8 cellular contexts compared by ENCODE assay signal in the genomic region with DNA sequence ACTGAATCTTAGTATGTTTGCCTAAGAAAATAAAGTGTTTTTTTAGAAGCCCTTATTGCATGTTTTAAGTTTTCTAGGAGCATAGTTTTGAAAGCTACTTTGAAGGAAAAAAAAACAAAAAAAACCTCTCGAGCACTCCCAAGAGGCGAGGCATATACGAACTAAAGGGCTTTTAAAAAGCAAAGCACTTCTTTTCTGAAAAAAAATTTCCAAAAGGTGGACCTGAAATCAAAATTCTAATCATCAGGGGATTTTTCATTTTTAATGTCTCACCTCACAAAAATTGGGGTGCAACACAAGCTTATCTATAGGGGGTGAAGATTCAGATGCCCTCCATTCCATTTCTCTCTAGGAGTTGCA. TPM values are rescaled to one million over a fixed set of nuclear protein-coding genes. Genes with fewer than 3 reads are reported as not detected.
DNase-seq lines count a peak whose midpoint lies in the region; ATAC-seq, FAIRE-seq and TF ChIP-seq lines count a peak whose summit lies in the region.

No MANE protein-coding gene starts in this region.

- no peak overlapping the region for H3K23ac ChIP-seq in mesenchymal stem cell (ENCODE audit: low read length in 2 of 2)

- H3K27ac ChIP-seq in AG04450 (ENCODE audit: low read depth, low read length) (peak overlapping the region; percentile 85), body of pancreas (peak overlapping the region; percentile 91 to 96 (median 92)), mesenchymal stem cell (ENCODE audit: low read length, poor library complexity, severe bottlenecking) (peak overlapping the region; percentile 45)

- peak; percentile 2 for ATAC-seq in HG02973 (IDR thresholded peaks at IDR 0.05; ENCODE audit: unreplicated experiment)
- no peak for ATAC-seq in body of pancreas
- ATAC-seq in HG03442 (IDR thresholded peaks at IDR 0.05; ENCODE audit: unreplicated experiment), result no peak

- H3K18ac ChIP-seq in mesenchymal stem cell (ENCODE audit: low read depth in 1 of 2, low read length in 2 of 2), result peak overlapping the region in 1 of 2 experiments; percentile 99

- H2BK15ac ChIP-seq in mesenchymal stem cell (ENCODE audit: low read depth, poor library complexity, severe bottlenecking), result no peak overlapping the region

- no peak overlapping the region for H3K4ac ChIP-seq in mesenchymal stem cell (ENCODE audit: low read depth in 1 of 2, low read length in 2 of 2)

- FAIRE-seq in frontal cortex (lab: Jason Lieb, UNC), result no peak

- H3K4me1 ChIP-seq in body of pancreas (peaks cover 15% of the 10 kb centered on the region), mesenchymal stem cell (ENCODE audit: control insufficient read depth, insufficient read depth, low read depth, low read length) (no peaks in the 10 kb centered on the region)

- CTCF ChIA-PET in AG04450 (lab: Charles Lee), result interaction anchor here (0.7 to 1.1 kb wide), 5 partner anchors 8 to 500 kb away, joined by 3 to 10 read pairs (median 3); no protein-coding TSS in a partner anchor

- H3K36me3 ChIP-seq in body of pancreas (replicated peaks in 1 of 2; ENCODE audit: insufficient read depth in 1 of 2, low read depth in 2 of 2), result no peaks in the 10 kb centered on the region
- peaks cover 3 to 32% of the 10 kb centered on the region in 2 experiments for H3K36me3 ChIP-seq in mesenchymal stem cell (ENCODE audit: control insufficient read depth in 1 of 2, insufficient read depth in 2 of 2, low read depth in 1 of 2, low read length in 2 of 2)

- H2BK12ac ChIP-seq in mesenchymal stem cell (ENCODE audit: low read length in 2 of 2), result no peak overlapping the region

- H3K9me3 ChIP-seq in AG04450 (ENCODE audit: control insufficient read depth, insufficient read depth, low read length) (no peaks in the 10 kb centered on the region; the same call in 1 of the 2 replicates), body of pancreas (no peaks in the 10 kb centered on the region), mesenchymal stem cell (ENCODE audit: control insufficient read depth, low read length) (no peaks in the 10 kb centered on the region)

- intact Hi-C loops in body of pancreas (cut with DNase I), result no loop called here

- no peak for TF ChIP-seq POLR2A in body of pancreas (IDR thresholded peaks at IDR 0.05)

- peak overlapping the region; percentile 97 for H2AFZ ChIP-seq in mesenchymal stem cell (ENCODE audit: low read depth, low read length)

- H4K91ac ChIP-seq in mesenchymal stem cell (ENCODE audit: low read length), result no peak overlapping the region

- H3K9ac ChIP-seq in mesenchymal stem cell (ENCODE audit: low read length), result peak overlapping the region; percentile 95

- no peak overlapping the region for H2AK5ac ChIP-seq in mesenchymal stem cell (ENCODE audit: low read length, severe bottlenecking)

- no peaks in the 10 kb centered on the region for H3K27me3 ChIP-seq in AG04450 (ENCODE audit: control insufficient read depth, insufficient read depth, low read length)
- H3K27me3 ChIP-seq in body of pancreas, result no peaks in the 10 kb centered on the region
- no peaks in the 10 kb centered on the region for H3K27me3 ChIP-seq in mesenchymal stem cell (ENCODE audit: control insufficient read depth in 1 of 2, insufficient read depth in 1 of 2, low read length in 2 of 2)

- H3K79me1 ChIP-seq in mesenchymal stem cell (replicated peaks; ENCODE audit: low read length, poor library complexity, severe bottlenecking), result peaks cover 7% of the 10 kb centered on the region

- no peak overlapping the region for H3K14ac ChIP-seq in mesenchymal stem cell (ENCODE audit: low read length in 2 of 2)

- no peak overlapping the region for H4K8ac ChIP-seq in mesenchymal stem cell (ENCODE audit: low read length)

- H3K4me2 ChIP-seq in mesenchymal stem cell (ENCODE audit: low read length, poor library complexity, severe bottlenecking), result peak overlapping the region; percentile 65

- no peak for DNase-seq in AG04450 (ENCODE audit: low read depth, low spot score)
- no peak for DNase-seq in body of pancreas
- no peak for DNase-seq in mesenchymal stem cell
- DNase-seq in activated effector memory CD4-positive, alpha-beta T cell treated with anti-CD3 and anti-CD28 coated beads, Interleukin-2, amount 50 U/mL, for 16 hours, result no peak
- no peak for DNase-seq in NCI-H1436 treated with DMSO at 0.1 percent for 48 hours (lab: John Stamatoyannopoulos, UW)
- DNase-seq in frontal cortex (ENCODE audit: low spot score in 2 of 2), result no peak

- H2BK120ac ChIP-seq in mesenchymal stem cell (ENCODE audit: low read depth, low read length), result no peak overlapping the region

- WGBS in body of pancreas, 2 donors, result 7 to 9% methylated on average over 3 of the region's 3 CpGs
- 2% methylated on average over 3 of the region's 3 CpGs for WGBS in mesenchymal stem cell

- TF ChIP-seq CTCF in AG04450 (IDR thresholded peaks at IDR 0.05; ENCODE audit: low read depth, low read length) (no peak; the same call in 1 of the 2 replicates), body of pancreas (IDR thresholded peaks at IDR 0.05) (peak in 3 of 7 experiments; percentile 1 to 22 (median 13))

- POLR2A ChIA-PET in AG04450 (lab: Yijun Ruan, JAX), result no interaction called here

- no peak overlapping the region for H2BK5ac ChIP-seq in mesenchymal stem cell (ENCODE audit: low read depth, low read length, poor library complexity, severe bottlenecking)

- peak overlapping the region; percentile 83 for H3K4me3 ChIP-seq in AG04450 (ENCODE audit: low read depth, low read length)
- H3K4me3 ChIP-seq in body of pancreas, result peak overlapping the region; percentile 43 to 85
- H3K4me3 ChIP-seq in mesenchymal stem cell (ENCODE audit: insufficient read depth in 1 of 2, low read depth in 1 of 2, low read length in 2 of 2), result peak overlapping the region; percentile 88 to 94

RNA-seq across cellular contexts. Expression of a gene that starts 0.6 kb away (rescaled TPM):
- polyA plus RNA-seq in AG04450 (2011; rRNA removed), result 6.0 and 10.1 TPM in 2 replicates
- polyA minus RNA-seq in AG04450 (2011; rRNA and poly(A)+ RNA removed), result 1.6 and 3.0 TPM in 2 replicates
- total RNA-seq in body of pancreas (1 to 10 TPM; 3.6 to 4.7 TPM), frontal cortex (41.2 TPM)
- polyA plus RNA-seq in mesenchymal stem cell (2013, experiment 1 of 2), result 8.6 TPM
- polyA plus RNA-seq in mesenchymal stem cell (2013, experiment 2 of 2), result 9.2 TPM

RNA-seq across cellular contexts. Expression of a gene that starts 0.7 kb away (rescaled TPM):
- polyA plus RNA-seq in AG04450 (2011; rRNA removed), result 13.6 and 21.5 TPM in 2 replicates
- polyA minus RNA-seq in AG04450 (2011; rRNA and poly(A)+ RNA removed), result 4.6 and 12.2 TPM in 2 replicates
- total RNA-seq in body of pancreas, result 1 to 10 TPM; 3.9 to 4.9 TPM
- 10.5 TPM for polyA plus RNA-seq in mesenchymal stem cell (2013, experiment 1 of 2)
- polyA plus RNA-seq in mesenchymal stem cell (2013, experiment 2 of 2), result 10.8 TPM
- 26.1 TPM for total RNA-seq in frontal cortex
